Comparison of ENCODE assay signal across 22 cellular contexts in genomic region chr2:188474316-188474715, GRCh38.
"Had no signal": no experiment of that assay in that cellular context is flagged by ENCODE, and none has a peak within 500 bp of the region (broad histone marks: within the 10 kb centered on the region; RNA-seq: fewer than 3 reads in every experiment).

No MANE protein-coding gene starts in this region.

- H3K9ac ChIP-seq: neural progenitor cell had no signal

- H3K27ac Mint-ChIP-seq: activated CD4-positive, alpha-beta memory T cell treated with anti-CD3 and anti-CD28 coated beads for 36 hours; activated CD4-positive, alpha-beta T cell treated with anti-CD3 and anti-CD28 coated beads, Interleukin-2, amount 10 ng/mL, durations not matched to agents 24 days and 14 days; activated T-helper 17 cell treated with anti-CD3 and anti-CD28 coated beads, Interleukin-2, amount 50 U/mL, for 72 hours; naive thymus-derived CD8-positive, alpha-beta T cell; neural progenitor cell had no signal

- H3K27me3 Mint-ChIP-seq: activated CD4-positive, alpha-beta memory T cell treated with anti-CD3 and anti-CD28 coated beads for 36 hours; activated CD4-positive, alpha-beta T cell treated with anti-CD3 and anti-CD28 coated beads, Interleukin-2, amount 10 ng/mL, durations not matched to agents 24 days and 14 days; activated T-helper 17 cell treated with anti-CD3 and anti-CD28 coated beads, Interleukin-2, amount 50 U/mL, for 72 hours had no signal

- H3K27ac ChIP-seq: brain microvascular endothelial cell, coronary artery, dorsolateral prefrontal cortex, lower lobe of right lung, neural progenitor cell, tibial nerve, VCaP had no signal

- H3K9me3 Mint-ChIP-seq: activated CD4-positive, alpha-beta memory T cell treated with anti-CD3 and anti-CD28 coated beads for 36 hours; activated CD4-positive, alpha-beta T cell treated with anti-CD3 and anti-CD28 coated beads, Interleukin-2, amount 10 ng/mL, durations not matched to agents 24 days and 14 days; activated T-cell treated with anti-CD3 and anti-CD28 coated beads, Interleukin-2, amount 50 U/mL, for 4 hours; activated T-helper 17 cell treated with anti-CD3 and anti-CD28 coated beads, Interleukin-2, amount 50 U/mL, for 72 hours had no signal

- H3K4me3 Mint-ChIP-seq: activated CD4-positive, alpha-beta memory T cell treated with anti-CD3 and anti-CD28 coated beads for 36 hours; activated CD4-positive, alpha-beta T cell treated with anti-CD3 and anti-CD28 coated beads, Interleukin-2, amount 10 ng/mL, durations not matched to agents 24 days and 14 days; activated T-cell treated with anti-CD3 and anti-CD28 coated beads, Interleukin-2, amount 50 U/mL, for 4 hours; activated T-helper 17 cell treated with anti-CD3 and anti-CD28 coated beads, Interleukin-2, amount 50 U/mL, for 72 hours; naive thymus-derived CD8-positive, alpha-beta T cell; neural progenitor cell had no signal

- H3K36me3 Mint-ChIP-seq: activated CD4-positive, alpha-beta memory T cell treated with anti-CD3 and anti-CD28 coated beads for 36 hours; naive thymus-derived CD8-positive, alpha-beta T cell had no signal

- H3K4me3 ChIP-seq: coronary artery, dorsolateral prefrontal cortex, lower lobe of right lung, neural progenitor cell, tibial nerve had no signal

- H3K36me3 ChIP-seq: brain microvascular endothelial cell, lower lobe of right lung, neural progenitor cell, tibial nerve had no signal

- DNase-seq: activated CD4-positive, alpha-beta memory T cell treated with anti-CD3 and anti-CD28 coated beads for 36 hours; activated CD4-positive, alpha-beta T cell treated with anti-CD3 and anti-CD28 coated beads, Interleukin-2, amount 10 ng/mL, durations not matched to agents 24 days and 14 days; activated CD8-positive, alpha-beta memory T cell treated with anti-CD3 and anti-CD28 coated beads, Interleukin-2, amount 50 U/mL, for 48 hours; activated gamma-delta T cell treated with Interleukin-2 at 50 U/mL for 16 hours; activated naive CD4-positive, alpha-beta T cell treated with anti-CD3 and anti-CD28 coated beads, Interleukin-2, amount 50 U/mL, for 16 hours; activated T-cell treated with anti-CD3 and anti-CD28 coated beads, Interleukin-2, amount 50 U/mL, for 4 hours; amniotic stem cell; brain microvascular endothelial cell; dorsolateral prefrontal cortex; effector memory CD4-positive, alpha-beta T cell; kidney glomerular epithelial cell; lower lobe of right lung; naive thymus-derived CD8-positive, alpha-beta T cell; occipital lobe; right cardiac atrium; stimulated activated CD4-positive, alpha-beta T cell treated with anti-CD3 and anti-CD28 coated beads, Interleukin-2, amount 100 ng/mL, for 48 hours; stimulated activated naive CD4-positive, alpha-beta T cell treated with Interleukin-2 at 50 U/mL for 16 hours had no signal

- H3K4me1 ChIP-seq: lower lobe of right lung, neural progenitor cell had no signal

- H3K27me3 ChIP-seq: brain microvascular endothelial cell, dorsolateral prefrontal cortex, neural progenitor cell, tibial nerve had no signal

- H2AFZ ChIP-seq: neural progenitor cell had no signal

- H3K4me1 Mint-ChIP-seq: activated CD4-positive, alpha-beta T cell treated with anti-CD3 and anti-CD28 coated beads, Interleukin-2, amount 10 ng/mL, durations not matched to agents 24 days and 14 days; activated T-helper 17 cell treated with anti-CD3 and anti-CD28 coated beads, Interleukin-2, amount 50 U/mL, for 72 hours; naive thymus-derived CD8-positive, alpha-beta T cell had no signal

- H3K4me2 ChIP-seq: neural progenitor cell had no signal
